ENCODE assay signal across 9 cellular contexts in genomic region chr4:150722908-150723362, GRCh38.
DNase-seq lines count a peak whose midpoint lies in the region; ATAC-seq, FAIRE-seq and TF ChIP-seq lines count a peak whose summit lies in the region.
"Had no signal": no experiment of that assay in that cellular context is flagged by ENCODE, and none has a peak within 500 bp of the region (broad histone marks: within the 10 kb centered on the region; RNA-seq: fewer than 3 reads in every experiment).

No MANE protein-coding gene starts in this region.

- no peaks in the 10 kb centered on the region for H3K79me2 ChIP-seq in H1 (ENCODE audit: control insufficient read depth in 1 of 2, insufficient read depth in 2 of 2, low read length in 2 of 2)

- peaks cover 22% of the 10 kb centered on the region for H3K36me3 Mint-ChIP-seq in type B pancreatic cell

- H3K4ac ChIP-seq in H1 (replicated peaks; ENCODE audit: insufficient read length, low read depth, low read length) = no peak overlapping the region

- H3K79me1 ChIP-seq in H1 (ENCODE audit: low read depth, low read length) = 0 out of 2 replicates have a peak, but pooled peaks cover 2% of the 10 kb centered on the region

- H3K9me3 Mint-ChIP-seq in type B pancreatic cell = peaks cover 11% of the 10 kb centered on the region

- no peak overlapping the region for H2AFZ ChIP-seq in H1 (ENCODE audit: low read length)

- H3K27ac Mint-ChIP-seq in type B pancreatic cell = no peak overlapping the region

- H2BK5ac ChIP-seq in H1 (ENCODE audit: low read depth, low read length) = no peak overlapping the region

- H4K91ac ChIP-seq in H1 (replicated peaks; ENCODE audit: insufficient read length, low read length) = no peak overlapping the region

- no peak overlapping the region for H3K18ac ChIP-seq in H1 (ENCODE audit: extremely low read depth, low read length)

- H3K27ac ChIP-seq in H1 (ENCODE audit: low read depth, low read length) = no peak overlapping the region
- peak overlapping the region in 1 of 2 donors; percentile 29 for H3K27ac ChIP-seq in liver (ENCODE audit: low read depth in 1 of 2, low read length in 2 of 2)
- H3K27ac ChIP-seq in upper lobe of left lung = peak overlapping the region in 3 of 4 donors; percentile 1 to 37 (median 31)

- no peaks in the 10 kb centered on the region for H3K9me3 ChIP-seq in H1 (ENCODE audit: insufficient read depth in 2 of 2, low read depth in 1 of 2, low read length in 1 of 2)
- H3K9me3 ChIP-seq in liver (ENCODE audit: control insufficient read depth in 4 of 4, low read length in 3 of 4) = no peaks in the 10 kb centered on the region
- peaks cover 0 to 5% (median 0%) of the 10 kb centered on the region in 4 donors for H3K9me3 ChIP-seq in upper lobe of left lung

- H3K36me3 ChIP-seq in H1 (ENCODE audit: control insufficient read depth in 2 of 4, insufficient read depth in 4 of 4, low read length in 3 of 4) = no peaks in the 10 kb centered on the region; a peak in 1 of 8 replicates
- no peaks in the 10 kb centered on the region for H3K36me3 ChIP-seq in liver (ENCODE audit: control insufficient read depth in 4 of 4, insufficient read depth in 3 of 4, low read depth in 1 of 4, low read length in 3 of 4)
- peaks cover 0 to 6% (median 0%) of the 10 kb centered on the region in 4 donors for H3K36me3 ChIP-seq in upper lobe of left lung

- ATAC-seq in upper lobe of left lung (ENCODE audit: low FRiP score in 2 of 2) = peak; percentile 91 to 94
- ATAC-seq in GM18502 (IDR thresholded peaks at IDR 0.05; ENCODE audit: poor library complexity, unreplicated experiment) = no peak
- ATAC-seq: GM12878 had no signal

- no peaks in the 10 kb centered on the region for H4K20me1 ChIP-seq in H1 (replicated peaks in 1 of 2; ENCODE audit: control insufficient read depth in 1 of 2, insufficient read depth in 2 of 2, low read length in 2 of 2)

- peak; percentile 69 for DNase-seq in NCI-H2171 treated with DMSO at 0.1 percent for 48 hours (lab: John Stamatoyannopoulos, UW)
- DNase-seq in H1 (ENCODE audit: low read depth in 1 of 2, low spot score in 2 of 2) = no peak
- peak in 1 of 2 donors; percentile 87 for DNase-seq in upper lobe of left lung
- no peak for DNase-seq in HPDE6-E6E7 (ENCODE audit: extremely low spot score)
- DNase-seq in type B pancreatic cell (ENCODE audit: extremely low spot score, unreplicated experiment) = no peak
- DNase-seq: NCI-H446 treated with DMSO at 0.1 percent for 48 hours had no signal

- TF ChIP-seq RAD21 in H1 (IDR thresholded peaks at IDR 0.05 in 1 of 2, conservative IDR thresholded peaks at IDR 0.05 in 1 of 2; ENCODE audit: low read depth in 2 of 2, low read length in 2 of 2) (peak; percentile 49 to 53), liver (IDR thresholded peaks at IDR 0.05) (peak; percentile 80 to 82)

- no peak overlapping the region for H3K56ac ChIP-seq in H1 (replicated peaks; ENCODE audit: insufficient read length, low read depth, low read length)

- no peak overlapping the region for H3K9ac ChIP-seq in H1 (replicated peaks in 1 of 4; ENCODE audit: extremely low read depth in 1 of 4, low read depth in 3 of 4, low read length in 3 of 4)
- no peak overlapping the region for H3K9ac ChIP-seq in liver (ENCODE audit: low read depth in 1 of 2, low read length in 2 of 2)

- CTCF ChIA-PET in H1 (lab: Charles Lee; ENCODE audit: partially characterized antibody) = interaction anchor here (0.5 to 3.7 kb wide), 15 partner anchors 8 to 170 kb away, joined by 3 to 16 read pairs (median 4); no protein-coding TSS in a partner anchor

- POLR2A ChIA-PET in H1 (lab: Charles Lee; ENCODE audit: partially characterized antibody) = no interaction called here

- TF ChIP-seq POLR2A in H1 (IDR thresholded peaks at IDR 0.05; ENCODE audit: control extremely low read depth in 1 of 2, low read depth in 2 of 2, low read length in 2 of 2) (no peak), upper lobe of left lung (IDR thresholded peaks at IDR 0.05) (no peak)

- no peak overlapping the region for H3K4me2 ChIP-seq in H1 (ENCODE audit: insufficient read depth in 1 of 2, low read depth in 2 of 2, low read length in 2 of 2)

- no peak overlapping the region for H3K14ac ChIP-seq in H1 (ENCODE audit: insufficient read length)

- TF ChIP-seq EP300 in H1 (IDR thresholded peaks at IDR 0.05; ENCODE audit: borderline replicate concordance in 1 of 2, low read depth in 2 of 2, low read length in 2 of 2) (no peak), upper lobe of left lung (IDR thresholded peaks at IDR 0.05) (peak in 1 of 4 donors; percentile 67)

- no peak overlapping the region for H3K23ac ChIP-seq in H1 (ENCODE audit: insufficient read length)

- no peak overlapping the region for H2BK12ac ChIP-seq in H1 (ENCODE audit: low read depth, low read length)

- H2BK20ac ChIP-seq in H1 (ENCODE audit: low read length) = no peak overlapping the region

- H2AK5ac ChIP-seq in H1 (ENCODE audit: low read depth, low read length) = no peak overlapping the region

- H3K4me3 ChIP-seq in H1 (ENCODE audit: extremely low read depth in 1 of 4, insufficient read depth in 2 of 4, low read depth in 3 of 4, low read length in 4 of 4) = no peak overlapping the region
- H3K4me3 ChIP-seq in liver (ENCODE audit: low read depth in 1 of 3, low read length in 3 of 3) = no peak overlapping the region
- no peak overlapping the region for H3K4me3 ChIP-seq in upper lobe of left lung
- H3K4me3 ChIP-seq: GM12878 had no signal

- 71% methylated on average over 6 of the region's 6 CpGs; no CpG with 5 or more reads in 1 of the 2 experiments for WGBS in H1 (ENCODE audit: extremely low coverage in 1 of 2, insufficient coverage in 1 of 2, insufficient read length in 1 of 2, insufficient replicate concordance in 2 of 2, low coverage in 1 of 2, low lambda C conversion rate in 2 of 2, missing lambda C conversion rate in 1 of 2), 2 experiments
- 11% methylated on average over 6 of the region's 6 CpGs for WGBS in liver
- 17 to 22% methylated on average over 6 of the region's 6 CpGs for WGBS in upper lobe of left lung, 2 donors

- no peak overlapping the region for H3K4me3 Mint-ChIP-seq in type B pancreatic cell

- FAIRE-seq in H1 (lab: Jason Lieb, UNC) = no peak
- FAIRE-seq: GM12878 had no signal

- no peak overlapping the region; the same call in 1 of the 2 replicates for H4K8ac ChIP-seq in H1 (ENCODE audit: extremely low read depth, insufficient read depth, low read length)

- peaks cover 8% of the 10 kb centered on the region for H3K4me1 Mint-ChIP-seq in type B pancreatic cell (ENCODE audit: unreplicated experiment)

- no peaks in the 10 kb centered on the region for H3K27me3 ChIP-seq in H1 (replicated peaks in 1 of 4; ENCODE audit: control insufficient read depth in 3 of 4, extremely low read depth in 1 of 4, insufficient read depth in 3 of 4, low read length in 3 of 4)
- no peaks in the 10 kb centered on the region for H3K27me3 ChIP-seq in liver (ENCODE audit: control insufficient read depth in 4 of 4, insufficient read depth in 4 of 4, low read length in 3 of 4)
- H3K27me3 ChIP-seq in upper lobe of left lung = no peaks in the 10 kb centered on the region

- no peak overlapping the region for H2BK120ac ChIP-seq in H1 (replicated peaks; ENCODE audit: low read depth, low read length)

- no peaks in the 10 kb centered on the region for H3K4me1 ChIP-seq in H1 (replicated peaks in 1 of 4; ENCODE audit: control insufficient read depth in 3 of 4, insufficient read depth in 4 of 4, low read length in 3 of 4)
- H3K4me1 ChIP-seq in liver (ENCODE audit: control insufficient read depth in 4 of 4, insufficient read depth in 4 of 4, low read length in 3 of 4) = peaks cover 7 to 17% (median 14%) of the 10 kb centered on the region in 4 donors
- H3K4me1 ChIP-seq in upper lobe of left lung = peaks cover 5 to 17% (median 11%) of the 10 kb centered on the region in 4 donors

- TF ChIP-seq CTCF in H1 (IDR thresholded peaks at IDR 0.05; ENCODE audit: control extremely low read depth in 1 of 3, insufficient read depth in 1 of 3, low read depth in 1 of 3, low read length in 3 of 3) (no peak), liver (IDR thresholded peaks at IDR 0.05; ENCODE audit: low read depth, low read length, missing input control) (peak; percentile 53), upper lobe of left lung (IDR thresholded peaks at IDR 0.05) (peak in 4 of 6 experiments; percentile 8 to 50 (median 26)), type B pancreatic cell (conservative IDR thresholded peaks at IDR 0.05) (no peak)

- H2BK15ac ChIP-seq in H1 (ENCODE audit: low read length) = no peak overlapping the region

- no peaks in the 10 kb centered on the region for H3K27me3 Mint-ChIP-seq in type B pancreatic cell

- H4K5ac ChIP-seq in H1 (ENCODE audit: insufficient read length, low read depth, low read length) = no peak overlapping the region

- H3K23me2 ChIP-seq in H1 (ENCODE audit: low read depth, low read length) = no peaks in the 10 kb centered on the region; the same call in 1 of the 2 replicates

TF ChIP-seq in H1, 55 proteins besides CTCF, POLR2A, EP300 and RAD21:
- no peak for TF ChIP-seq CEBPB (IDR thresholded peaks at IDR 0.05; ENCODE audit: low read depth, low read length)
- no peak for TF ChIP-seq RNF2 (IDR thresholded peaks at IDR 0.05; ENCODE audit: borderline replicate concordance, low read depth, low read length, missing control alignments, poor library complexity, severe bottlenecking)
- TF ChIP-seq SP4 (IDR thresholded peaks at IDR 0.05; ENCODE audit: low read length) = no peak

TF ChIP-seq in liver, 16 proteins besides CTCF, POLR2A, EP300 and RAD21 (continues in another document):
- TF ChIP-seq HNF4G (IDR thresholded peaks at IDR 0.05) (peak; percentile 59), RXRA (IDR thresholded peaks at IDR 0.05) (peak; percentile 77 to 89), FOXA2 (IDR thresholded peaks at IDR 0.05) (peak; percentile 35), HNF4A (conservative IDR thresholded peaks at IDR 0.05) (peak; percentile 86 to 90), MAX (IDR thresholded peaks at IDR 0.05) (peak; percentile 74), FOXA1 (IDR thresholded peaks at IDR 0.05) (peak; percentile 5), NR2F2 (IDR thresholded peaks at IDR 0.05) (peak; percentile 82), TAF1 (conservative IDR thresholded peaks at IDR 0.05) (no peak), JUND (IDR thresholded peaks at IDR 0.05) (peak; percentile 78 to 85), YY1 (IDR thresholded peaks at IDR 0.05) (peak; percentile 74), SP1 (IDR thresholded peaks at IDR 0.05) (peak; percentile 85), GABPA (IDR thresholded peaks at IDR 0.05 in 1 of 2, conservative IDR thresholded peaks at IDR 0.05 in 1 of 2) (no peak)

Comparison
In these comparisons a context has a peak if more than half of its experiments do, and no peak if none do; other contexts are left out.
1. CTCF ChIP-seq: peak in liver (single experiment) and upper lobe of left lung (4 of 6); none in H1 (0 of 3) and type B pancreatic cell (single experiment).